Comparison of ENCODE assay signal across 16 cellular contexts in genomic region chr10:51321300-51321699, GRCh38.
DNase-seq lines count a peak whose midpoint lies in the region; ATAC-seq and TF ChIP-seq lines count a peak whose summit lies in the region.
"Had no signal": no experiment of that assay in that cellular context is flagged by ENCODE, and none has a peak within 500 bp of the region (broad histone marks: within the 10 kb centered on the region; RNA-seq: fewer than 3 reads in every experiment).

No MANE protein-coding gene starts in this region.

- H3K27ac ChIP-seq in SK-N-SH (ENCODE audit: low read depth in 2 of 2, low read length in 1 of 2): peak overlapping the region in 1 of 2 experiments; percentile 16; a peak in 1 of 4 replicates
- H3K27ac ChIP-seq: BLaER1 had no signal

- no peak for TF ChIP-seq RAD21 in SK-N-SH (IDR thresholded peaks at IDR 0.05; ENCODE audit: low read length)

- WGBS in SK-N-SH (ENCODE audit: low lambda C conversion rate): 58% methylated on average over 3 of the region's 3 CpGs

- H3K9me2 ChIP-seq in SK-N-SH: no peaks in the 10 kb centered on the region

- CTCF ChIA-PET in SK-N-SH (lab: Yijun Ruan, JAX): no interaction called here

- ATAC-seq in SK-N-SH treated with all-trans-retinoic acid at 6 μM for 48 hours: peak; percentile 79
- ATAC-seq: CD8-positive, alpha-beta T cell had no signal

- H3K4me3 Mint-ChIP-seq in chondrocyte (ENCODE audit: unreplicated experiment) (no peak overlapping the region), type B pancreatic cell (no peak overlapping the region)
- H3K4me3 Mint-ChIP-seq: CD4-positive, alpha-beta T cell; CD8-positive, alpha-beta T cell had no signal

- no peak overlapping the region for H2AFZ ChIP-seq in SK-N-SH (ENCODE audit: low read depth)

- H3K36me3 ChIP-seq in SK-N-SH (replicated peaks in 1 of 2; ENCODE audit: control insufficient read depth in 1 of 2, insufficient read depth in 2 of 2, low read length in 1 of 2): no peaks in the 10 kb centered on the region
- H3K36me3 ChIP-seq: BE2C, BLaER1 had no signal

- H3K36me3 Mint-ChIP-seq in chondrocyte (ENCODE audit: low read depth): peaks cover 7% of the 10 kb centered on the region
- no peaks in the 10 kb centered on the region for H3K36me3 Mint-ChIP-seq in type B pancreatic cell
- H3K36me3 Mint-ChIP-seq: CD8-positive, alpha-beta T cell had no signal

- H3K9me3 ChIP-seq in SK-N-SH: no peaks in the 10 kb centered on the region
- H3K9me3 ChIP-seq: BE2C, BLaER1, Caco-2 had no signal

- no peak for DNase-seq in SK-N-SH
- DNase-seq in chondrocyte (ENCODE audit: low spot score): no peak
- DNase-seq in NCI-H2107 (lab: John Stamatoyannopoulos, UW): no peak
- DNase-seq in type B pancreatic cell (ENCODE audit: extremely low spot score, unreplicated experiment): no peak
- DNase-seq: 8988T; ACHN; BE2C; C1 segment of cervical spinal cord; Caco-2; Calu3; CD4-positive, alpha-beta T cell; CD8-positive, alpha-beta T cell; DMS79 treated with DMSO at 0.1 percent for 48 hours; GF-D8 had no signal

- no peaks in the 10 kb centered on the region for H3K79me2 ChIP-seq in SK-N-SH (ENCODE audit: insufficient read depth)

- no peaks in the 10 kb centered on the region for H3K27me3 Mint-ChIP-seq in chondrocyte (ENCODE audit: low read depth)
- H3K27me3 Mint-ChIP-seq in type B pancreatic cell: no peaks in the 10 kb centered on the region
- H3K27me3 Mint-ChIP-seq: CD4-positive, alpha-beta T cell had no signal

- peaks cover 20% of the 10 kb centered on the region for H3K4me1 Mint-ChIP-seq in chondrocyte (ENCODE audit: low read depth)
- no peaks in the 10 kb centered on the region for H3K4me1 Mint-ChIP-seq in type B pancreatic cell (ENCODE audit: unreplicated experiment)

- H3F3A ChIP-seq in SK-N-SH (replicated peaks; ENCODE audit: insufficient read depth): no peaks in the 10 kb centered on the region

- H3K27me3 ChIP-seq in SK-N-SH (ENCODE audit: insufficient read depth): no peaks in the 10 kb centered on the region
- H3K27me3 ChIP-seq: BE2C, BLaER1 had no signal

- no peak overlapping the region for H3K4me2 ChIP-seq in SK-N-SH
- H3K4me2 ChIP-seq: BLaER1 had no signal

- peak in 1 of 2 experiments; percentile 27; a peak in 1 of 4 replicates for TF ChIP-seq EP300 in SK-N-SH (IDR thresholded peaks at IDR 0.05; ENCODE audit: borderline replicate concordance in 1 of 2, low read depth in 1 of 2, low read length in 1 of 2)

- H3K4me1 ChIP-seq in SK-N-SH (ENCODE audit: control insufficient read depth in 1 of 2, insufficient read depth in 2 of 2, low read depth in 1 of 2, low read length in 1 of 2): peaks cover 0 to 6% of the 10 kb centered on the region in 2 experiments; a peak in 2 of 4 replicates
- H3K4me1 ChIP-seq: BE2C, BLaER1, Caco-2 had no signal

- no peak for TF ChIP-seq CTCF in SK-N-SH (IDR thresholded peaks at IDR 0.05)
- TF ChIP-seq CTCF in chondrocyte (IDR thresholded peaks at IDR 0.05): no peak
- no peak for TF ChIP-seq CTCF in type B pancreatic cell (conservative IDR thresholded peaks at IDR 0.05)

- H3K9ac ChIP-seq in SK-N-SH: no peak overlapping the region
- H3K9ac ChIP-seq: BLaER1 had no signal

- H3K27ac Mint-ChIP-seq in chondrocyte (ENCODE audit: unreplicated experiment): peak overlapping the region; percentile 52
- no peak overlapping the region for H3K27ac Mint-ChIP-seq in type B pancreatic cell
- H3K27ac Mint-ChIP-seq: CD4-positive, alpha-beta T cell; CD8-positive, alpha-beta T cell had no signal

- no peaks in the 10 kb centered on the region for H4K20me1 ChIP-seq in SK-N-SH (ENCODE audit: insufficient read depth)
- H4K20me1 ChIP-seq: BLaER1 had no signal

- H3K4me3 ChIP-seq in SK-N-SH (ENCODE audit: low read depth in 2 of 2, low read length in 1 of 2): no peak overlapping the region
- H3K4me3 ChIP-seq: BLaER1 had no signal

- peaks cover 5% of the 10 kb centered on the region for H3K9me3 Mint-ChIP-seq in chondrocyte (ENCODE audit: low read depth)
- H3K9me3 Mint-ChIP-seq in type B pancreatic cell: peaks cover 9% of the 10 kb centered on the region

- POLR2A ChIA-PET in SK-N-SH (lab: Yijun Ruan, JAX): no interaction called here

TF ChIP-seq in SK-N-SH, 30 proteins besides CTCF, POLR2A, EP300 and RAD21:
- TF ChIP-seq SMC3 (IDR thresholded peaks at IDR 0.05; ENCODE audit: low read depth, low read length) (no peak), GATA2 (CRISPR knock-in tag; IDR thresholded peaks at IDR 0.05) (peak; percentile 42; the same call in 1 of the 2 replicates), SIN3A (IDR thresholded peaks at IDR 0.05; ENCODE audit: borderline replicate concordance, low read depth, low read length) (no peak)

TF ChIP-seq in SK-N-SH treated with all-trans-retinoic acid at 6 μM for 48 hours, 23 proteins besides CTCF, POLR2A, EP300 and RAD21:
- TF ChIP-seq SNAI2 (CRISPR knock-in tag; IDR thresholded peaks at IDR 0.05) (no peak), TCF4 (CRISPR knock-in tag; IDR thresholded peaks at IDR 0.05; ENCODE audit: borderline replicate concordance) (peak; percentile 88), ZC3H10 (CRISPR knock-in tag; IDR thresholded peaks at IDR 0.05) (peak; percentile 8; the same call in 1 of the 2 replicates), CREB5 (CRISPR knock-in tag; IDR thresholded peaks at IDR 0.05; ENCODE audit: low read depth) (0 out of 2 replicates have a peak, but pooled peaks have one; percentile 37), ISL1 (CRISPR knock-in tag; IDR thresholded peaks at IDR 0.05) (peak; percentile 90), GLIS3 (CRISPR knock-in tag; IDR thresholded peaks at IDR 0.05) (no peak), TSHZ2 (CRISPR knock-in tag; IDR thresholded peaks at IDR 0.05) (peak; percentile 45; the same call in 1 of the 2 replicates), CSRNP3 (CRISPR knock-in tag; IDR thresholded peaks at IDR 0.05) (no peak; the same call in 1 of the 2 replicates), CSDC2 (CRISPR knock-in tag; IDR thresholded peaks at IDR 0.05) (no peak)
